ENCODE assay signal across 8 cellular contexts in genomic region chr17:40417258-40417608, GRCh38. TPM values are rescaled to one million over a fixed set of nuclear protein-coding genes. Genes with fewer than 3 reads are reported as not detected.
DNase-seq lines count a peak whose midpoint lies in the region; ATAC-seq and TF ChIP-seq lines count a peak whose summit lies in the region.

No MANE protein-coding gene starts in this region.

- peak overlapping the region; percentile 31 for H3K9ac ChIP-seq in endocrine pancreas (ENCODE audit: control insufficient read depth, insufficient read depth, low read length)

- H3K9me2 ChIP-seq in OCI-LY7 (ENCODE audit: insufficient read depth, low read length) = no peaks in the 10 kb centered on the region

- no peaks in the 10 kb centered on the region for H3K9me3 ChIP-seq in OCI-LY7 (ENCODE audit: low read length)
- no peaks in the 10 kb centered on the region for H3K9me3 ChIP-seq in endocrine pancreas (ENCODE audit: control insufficient read depth, low read length)
- no peaks in the 10 kb centered on the region for H3K9me3 ChIP-seq in osteoblast (ENCODE audit: low read depth, low read length)

- CTCF ChIA-PET in OCI-LY7 (lab: Charles Lee; ENCODE audit: unreplicated experiment) = no interaction called here

- peak overlapping the region; percentile 86 for H3K4me2 ChIP-seq in OCI-LY7 (ENCODE audit: low read length)
- H3K4me2 ChIP-seq in osteoblast (ENCODE audit: insufficient read depth, low read length) = peak overlapping the region; percentile 100

- H3K4me1 ChIP-seq in OCI-LY7 (ENCODE audit: insufficient read depth, low read length, poor library complexity, severe bottlenecking) (peaks cover 26% of the 10 kb centered on the region), endocrine pancreas (ENCODE audit: control insufficient read depth, insufficient read depth, low read length) (no peaks in the 10 kb centered on the region), osteoblast (ENCODE audit: insufficient read depth, low read length) (peaks cover 26% of the 10 kb centered on the region)

- H3K36me3 ChIP-seq in OCI-LY7 (ENCODE audit: insufficient read depth, low read length) (peaks cover 48% of the 10 kb centered on the region), endocrine pancreas (ENCODE audit: control insufficient read depth, insufficient read depth, low read length) (no peaks in the 10 kb centered on the region), osteoblast (ENCODE audit: insufficient read depth, low read length) (peaks cover 13% of the 10 kb centered on the region)

- POLR2A ChIA-PET in OCI-LY7 (lab: Charles Lee) = interaction anchor here (0.7 to 1.1 kb wide), 3 partner anchors 103 to 129 kb away, joined by 3 to 4 read pairs (median 3); no protein-coding TSS in a partner anchor

- H3K79me2 ChIP-seq in OCI-LY7 (ENCODE audit: insufficient read depth, low read depth, low read length) (peaks cover 54% of the 10 kb centered on the region), osteoblast (ENCODE audit: insufficient read depth, low read length) (peaks cover 42% of the 10 kb centered on the region)

- H3K27me3 ChIP-seq in endocrine pancreas (ENCODE audit: control insufficient read depth, insufficient read depth, low read length) (no peaks in the 10 kb centered on the region), osteoblast (ENCODE audit: insufficient read depth, low read length) (no peaks in the 10 kb centered on the region)

- H3K27ac ChIP-seq in OCI-LY7 (ENCODE audit: low read depth, low read length, poor library complexity, severe bottlenecking) = peak overlapping the region; percentile 74
- H3K27ac ChIP-seq in osteoblast (ENCODE audit: low read depth, low read length) = peak overlapping the region; percentile 83

- BruUV-seq in OCI-LY7 (replicated peaks; lab: Mats Ljungman, UMichigan) = no TSS peak

- peak overlapping the region; percentile 80 for H3K4me3 ChIP-seq in OCI-LY7 (ENCODE audit: low read depth, low read length, poor library complexity, severe bottlenecking)
- H3K4me3 ChIP-seq in endocrine pancreas (ENCODE audit: control insufficient read depth, insufficient read depth, low read length) = peak overlapping the region; percentile 46
- peak overlapping the region; percentile 98 for H3K4me3 ChIP-seq in osteoblast (ENCODE audit: insufficient read depth, low read length)

- ATAC-seq in HG02970 (IDR thresholded peaks at IDR 0.05; ENCODE audit: low FRiP score, unreplicated experiment) = peak; percentile 6

- H2AFZ ChIP-seq in OCI-LY7 (ENCODE audit: low read length) (peak overlapping the region; percentile 49), osteoblast (ENCODE audit: low read length) (peak overlapping the region; percentile 98)

- H4K20me1 ChIP-seq in OCI-LY7 (ENCODE audit: insufficient read depth, low read length) (peaks cover 14% of the 10 kb centered on the region; the same call in 1 of the 2 replicates), osteoblast (ENCODE audit: insufficient read depth, low read length) (no peaks in the 10 kb centered on the region)

- DNase-seq in NOMO-1 treated with DMSO at 0.1 percent for 48 hours (lab: John Stamatoyannopoulos, UW; ENCODE audit: unreplicated experiment) = peak; percentile 29
- no peak for DNase-seq in NOMO-1 (lab: John Stamatoyannopoulos, UW; ENCODE audit: unreplicated experiment in 2 of 2)
- DNase-seq in OCI-LY7 (ENCODE audit: low spot score) = peak; percentile 56
- DNase-seq in osteoblast (ENCODE audit: insufficient read length, low spot score, missing footprints) = no peak
- no peak for DNase-seq in NCI-H2081 treated with DMSO at 0.1 percent for 48 hours (lab: John Stamatoyannopoulos, UW)
- no peak for DNase-seq in T1000 (lab: John Stamatoyannopoulos, UW)

- peak; percentile 63; the same call in 1 of the 2 replicates for TF ChIP-seq CTCF in OCI-LY7 (conservative IDR thresholded peaks at IDR 0.05; ENCODE audit: low read length)
- TF ChIP-seq CTCF in osteoblast (IDR thresholded peaks at IDR 0.05; ENCODE audit: extremely low read depth, low read depth, low read length) = no peak

- intact Hi-C loops in OCI-LY7 (cut with micrococcal nuclease; ENCODE audit: unreplicated experiment) = loop anchor here (2.0 to 5.0 kb wide), 2 partner anchors 14 to 60 kb away; no protein-coding TSS in a partner anchor

RNA-seq across cellular contexts. Expression of gene TOP2A, which starts 0.5 kb away (rescaled TPM):
- 293 and 303 TPM in 2 replicates for total RNA-seq in OCI-LY7 (2014; rRNA removed; shearing (Covaris generic))
- 340 and 442 TPM in 2 replicates for total RNA-seq in OCI-LY7 (2022)
- 14.5 and 15.9 TPM in 2 replicates for total RNA-seq in osteoblast

RNA-seq across cellular contexts. Expression of gene IGFBP4, which starts 26.0 kb away (rescaled TPM):
- not detected in 2 replicates for total RNA-seq in OCI-LY7 (2014; rRNA removed; shearing (Covaris generic))
- not detected in 2 replicates for total RNA-seq in OCI-LY7 (2022)
- total RNA-seq in osteoblast = 666 and 801 TPM in 2 replicates

RNA-seq across cellular contexts. Expression of gene GJD3, which starts 52.7 kb away (rescaled TPM):
- total RNA-seq in OCI-LY7 (2014; rRNA removed; shearing (Covaris generic)) = not detected in 2 replicates
- not detected in 2 replicates for total RNA-seq in OCI-LY7 (2022)
- total RNA-seq in osteoblast = 1.8 and 2.7 TPM in 2 replicates

Comparison
In these comparisons a context has a peak if more than half of its experiments do, and no peak if none do; other contexts are left out.
1. DNase-seq: peak in NOMO-1 treated with DMSO at 0.1 percent for 48 hours (single experiment) and OCI-LY7 (single experiment); none in NOMO-1 (0 of 2), osteoblast (single experiment), NCI-H2081 treated with DMSO at 0.1 percent for 48 hours (single experiment) and T1000 (single experiment).
2. H3K4me3 ChIP-seq: peak in every context shown above with its lines; median percentile 98 in osteoblast; 80 in OCI-LY7; 46 in endocrine pancreas.
3. RNA of gene TOP2A, which starts 0.5 kb away (total RNA-seq): 293 to 442 TPM in OCI-LY7; 14.5 to 15.9 TPM in osteoblast; every median in the first group is over 10 times any median in the second.
4. RNA of gene IGFBP4, which starts 26.0 kb away (total RNA-seq): 666 to 801 TPM in osteoblast; not detected in OCI-LY7; every median in the first group is over 100 times any median in the second.